In genomic region chr18:61822879-61823278, GRCh38 we compare ENCODE assay signal across 19 cellular contexts.
"Had no signal": no experiment of that assay in that cellular context is flagged by ENCODE, and none has a peak within 500 bp of the region (broad histone marks: within the 10 kb centered on the region; RNA-seq: fewer than 3 reads in every experiment).

No MANE protein-coding gene starts in this region.

- H3K9me3 ChIP-seq: esophagus muscularis mucosa, gastrocnemius medialis, left lung, neutrophil, psoas muscle, spleen, tibial artery, upper lobe of left lung, vagina had no signal

- H3K4me1 ChIP-seq: esophagus muscularis mucosa, gastrocnemius medialis, left lung, psoas muscle, spleen, upper lobe of left lung, vagina had no signal

- H3K27ac ChIP-seq: epithelial cell of prostate, esophagus muscularis mucosa, gastrocnemius medialis, left lung, neutrophil, psoas muscle, spleen, tibial artery, upper lobe of left lung, vagina had no signal

- H3K4me3 ChIP-seq: esophagus muscularis mucosa, gastrocnemius medialis, left lung, lung, psoas muscle, spleen, tibial artery, upper lobe of left lung, vagina had no signal

- H3K27me3 ChIP-seq: esophagus muscularis mucosa, gastrocnemius medialis, left lung, neutrophil, spleen, tibial artery, upper lobe of left lung, vagina had no signal

- DNase-seq: effector memory CD8-positive, alpha-beta T cell; gastrocnemius medialis; islet precursor cell; left lung; mesenchymal stem cell; naive thymus-derived CD4-positive, alpha-beta T cell; psoas muscle; retina; spleen; stimulated activated CD4-positive, alpha-beta T cell treated with anti-CD3 and anti-CD28 coated beads, Interleukin-15, amount 100 ng/mL, for 24 hours; stimulated activated CD4-positive, alpha-beta T cell treated with anti-CD3 and anti-CD28 coated beads, Interleukin-1b, Interleukin-23, amount 100 ng/mL, for 48 hours; stimulated activated CD4-positive, alpha-beta T cell treated with anti-CD3 and anti-CD28 coated beads, Interleukin-4, amount 100 ng/mL, for 24 hours; tibial artery; upper lobe of left lung had no signal

- H3K36me3 ChIP-seq: esophagus muscularis mucosa, gastrocnemius medialis, left lung, neutrophil, spleen, upper lobe of left lung, vagina had no signal
